Comparison of ENCODE assay signal across 35 cellular contexts in genomic region chr7:10284001-10284400, GRCh38.
DNase-seq lines count a peak whose midpoint lies in the region; FAIRE-seq and TF ChIP-seq lines count a peak whose summit lies in the region.
"Had no signal": no experiment of that assay in that cellular context is flagged by ENCODE, and none has a peak within 500 bp of the region (broad histone marks: within the 10 kb centered on the region; RNA-seq: fewer than 3 reads in every experiment).

No MANE protein-coding gene starts in this region.

- POLR2A ChIA-PET in H1 (lab: Charles Lee; ENCODE audit: partially characterized antibody) = no interaction called here

- TF ChIP-seq CTCF in H1 (IDR thresholded peaks at IDR 0.05; ENCODE audit: control extremely low read depth in 1 of 3, insufficient read depth in 1 of 3, low read depth in 1 of 3, low read length in 3 of 3) = no peak

- H2BK12ac ChIP-seq in H1 (ENCODE audit: low read depth, low read length) (no peak overlapping the region), neuronal stem cell (ENCODE audit: low read length) (no peak overlapping the region)

- H2BK20ac ChIP-seq in H1 (ENCODE audit: low read length) = no peak overlapping the region

- H3K79me1 ChIP-seq in H1 (ENCODE audit: low read depth, low read length) (no peaks in the 10 kb centered on the region), neuronal stem cell (ENCODE audit: low read depth, low read length) (no peaks in the 10 kb centered on the region)

- H3K9me3 ChIP-seq in H1 (ENCODE audit: insufficient read depth in 2 of 2, low read depth in 1 of 2, low read length in 1 of 2) (no peaks in the 10 kb centered on the region), neuron (ENCODE audit: low read length) (no peaks in the 10 kb centered on the region), neuronal stem cell (replicated peaks in 1 of 2; ENCODE audit: control insufficient read depth in 2 of 2, insufficient read depth in 1 of 2, low read depth in 1 of 2, low read length in 2 of 2) (no peaks in the 10 kb centered on the region)
- H3K9me3 ChIP-seq: A549, BE2C, BLaER1, Caco-2 had no signal

- H3K56ac ChIP-seq in H1 (replicated peaks; ENCODE audit: insufficient read length, low read depth, low read length) = no peak overlapping the region

- H3K14ac ChIP-seq in H1 (ENCODE audit: insufficient read length) (no peak overlapping the region), neuronal stem cell (ENCODE audit: low read length) (no peak overlapping the region)

- no peaks in the 10 kb centered on the region for H3K79me2 ChIP-seq in H1 (ENCODE audit: control insufficient read depth in 1 of 2, insufficient read depth in 2 of 2, low read length in 2 of 2)

- H3K36me3 ChIP-seq in H1 (ENCODE audit: control insufficient read depth in 2 of 4, insufficient read depth in 4 of 4, low read length in 3 of 4) (no peaks in the 10 kb centered on the region), neuron (ENCODE audit: insufficient read depth, low read length) (no peaks in the 10 kb centered on the region), neuronal stem cell (replicated peaks in 1 of 2; ENCODE audit: control insufficient read depth in 2 of 2, insufficient read depth in 2 of 2, low read length in 2 of 2) (no peaks in the 10 kb centered on the region)
- H3K36me3 ChIP-seq: BE2C; BLaER1; BLaER1 treated with 17β-estradiol and CSF1 and Interleukin-3, amounts not matched to agents 10 nM and 100 nM had no signal

- H3K4me2 ChIP-seq in H1 (ENCODE audit: insufficient read depth in 1 of 2, low read depth in 2 of 2, low read length in 2 of 2) = no peak overlapping the region
- no peak overlapping the region for H3K4me2 ChIP-seq in neuronal stem cell (ENCODE audit: insufficient read depth, low read length, poor library complexity, severe bottlenecking)
- H3K4me2 ChIP-seq: A549; BLaER1; BLaER1 treated with 17β-estradiol and CSF1 and Interleukin-3, amounts not matched to agents 10 nM and 100 nM had no signal

- H2BK5ac ChIP-seq in H1 (ENCODE audit: low read depth, low read length) (no peak overlapping the region), neuronal stem cell (ENCODE audit: low read length) (no peak overlapping the region)

- H3K4ac ChIP-seq in H1 (replicated peaks; ENCODE audit: insufficient read length, low read depth, low read length) (no peak overlapping the region), neuronal stem cell (ENCODE audit: low read length) (no peak overlapping the region)

- CTCF ChIA-PET in H1 (lab: Charles Lee; ENCODE audit: partially characterized antibody) = no interaction called here

- no peak overlapping the region for H3K18ac ChIP-seq in H1 (ENCODE audit: extremely low read depth, low read length)
- no peak overlapping the region for H3K18ac ChIP-seq in neuronal stem cell (ENCODE audit: low read length)

- H3K4me1 ChIP-seq in H1 (replicated peaks in 1 of 4; ENCODE audit: control insufficient read depth in 3 of 4, insufficient read depth in 4 of 4, low read length in 3 of 4) (no peaks in the 10 kb centered on the region), neuron (ENCODE audit: insufficient read depth, low read length) (peaks cover 3% of the 10 kb centered on the region), neuronal stem cell (ENCODE audit: control insufficient read depth in 2 of 2, insufficient read depth in 1 of 2, low read depth in 1 of 2, low read length in 2 of 2) (peaks cover 0 to 2% of the 10 kb centered on the region in 2 donors)
- H3K4me1 ChIP-seq: A549; BLaER1; BLaER1 treated with 17β-estradiol and CSF1 and Interleukin-3, amounts not matched to agents 10 nM and 100 nM; Caco-2 had no signal

- no peak for DNase-seq in H54 (ENCODE audit: insufficient read length, low spot score)
- no peak for DNase-seq in H1 (ENCODE audit: low read depth in 1 of 2, low spot score in 2 of 2)
- DNase-seq in neuronal stem cell (ENCODE audit: low spot score) = no peak
- no peak for DNase-seq in NCI-H1694 treated with DMSO at 0.1 percent for 48 hours (lab: John Stamatoyannopoulos, UW)
- no peak for DNase-seq in SK-N-DZ (ENCODE audit: low spot score)
- no peak for DNase-seq in erythroblast (lab: John Stamatoyannopoulos, UW)
- DNase-seq in posterior vena cava (ENCODE audit: low spot score) = no peak
- DNase-seq: 8988T; ACHN; AML-193; BE2C; C1 segment of cervical spinal cord; Caco-2; Calu3; CD4-positive, alpha-beta memory T cell; CD4-positive, alpha-beta T cell; CD4-positive, CD25-positive, alpha-beta regulatory T cell; CD8-positive, alpha-beta memory T cell; CD8-positive, alpha-beta T cell; COR-L47; DMS 273 treated with DMSO at 0.1 percent for 48 hours; DMS153; DMS53; DMS79; DMS79 treated with DMSO at 0.1 percent for 48 hours; DND-41; EL had no signal

- H3K23ac ChIP-seq in H1 (ENCODE audit: insufficient read length) (no peak overlapping the region), neuronal stem cell (ENCODE audit: low read depth, low read length, poor library complexity) (no peak overlapping the region)

- H2AK5ac ChIP-seq in H1 (ENCODE audit: low read depth, low read length) (no peak overlapping the region), neuronal stem cell (ENCODE audit: low read depth, low read length) (no peak overlapping the region)

- no peak overlapping the region for H2BK15ac ChIP-seq in H1 (ENCODE audit: low read length)
- H2BK15ac ChIP-seq in neuronal stem cell (ENCODE audit: low read length) = no peak overlapping the region

- H3K23me2 ChIP-seq in H1 (ENCODE audit: low read depth, low read length) = no peaks in the 10 kb centered on the region

- intact Hi-C loops in posterior vena cava (cut with DNase I) = no loop called here

- TF ChIP-seq POLR2A in H54 (IDR thresholded peaks at IDR 0.05; ENCODE audit: low read depth, low read length) = no peak
- TF ChIP-seq POLR2A in H1 (IDR thresholded peaks at IDR 0.05; ENCODE audit: control extremely low read depth in 1 of 2, low read depth in 2 of 2, low read length in 2 of 2) = no peak
- no peak for TF ChIP-seq POLR2A in erythroblast (IDR thresholded peaks at IDR 0.05; ENCODE audit: low read length)

- H2AFZ ChIP-seq in H1 (ENCODE audit: low read length) (peak overlapping the region; percentile 19; the same call in 1 of the 2 replicates), neuron (ENCODE audit: low read depth, low read length) (peak overlapping the region; percentile 47), neuronal stem cell (ENCODE audit: low read length) (peak overlapping the region; percentile 12)

- H3K9ac ChIP-seq in H1 (replicated peaks in 1 of 4; ENCODE audit: extremely low read depth in 1 of 4, low read depth in 3 of 4, low read length in 3 of 4) (no peak overlapping the region), neuronal stem cell (ENCODE audit: low read depth, low read length, poor library complexity) (no peak overlapping the region)
- H3K9ac ChIP-seq: BLaER1; BLaER1 treated with 17β-estradiol and CSF1 and Interleukin-3, amounts not matched to agents 10 nM and 100 nM had no signal

- no peak overlapping the region for H3K4me3 ChIP-seq in H1 (ENCODE audit: extremely low read depth in 1 of 4, insufficient read depth in 2 of 4, low read depth in 3 of 4, low read length in 4 of 4)
- no peak overlapping the region for H3K4me3 ChIP-seq in neuron (ENCODE audit: low read length)
- H3K4me3 ChIP-seq in neuronal stem cell (ENCODE audit: low read length in 2 of 2) = no peak overlapping the region
- H3K4me3 ChIP-seq: A549; BLaER1; BLaER1 treated with 17β-estradiol and CSF1 and Interleukin-3, amounts not matched to agents 10 nM and 100 nM had no signal

- no peak for TF ChIP-seq EP300 in H1 (IDR thresholded peaks at IDR 0.05; ENCODE audit: borderline replicate concordance in 1 of 2, low read depth in 2 of 2, low read length in 2 of 2)

- no peak for TF ChIP-seq RAD21 in H1 (IDR thresholded peaks at IDR 0.05 in 1 of 2, conservative IDR thresholded peaks at IDR 0.05 in 1 of 2; ENCODE audit: low read depth in 2 of 2, low read length in 2 of 2)

- no peak overlapping the region for H4K8ac ChIP-seq in H1 (ENCODE audit: extremely low read depth, insufficient read depth, low read length)
- H4K8ac ChIP-seq in neuronal stem cell (ENCODE audit: low read depth, low read length) = no peak overlapping the region

- H4K91ac ChIP-seq in H1 (replicated peaks; ENCODE audit: insufficient read length, low read length) (no peak overlapping the region), neuronal stem cell (ENCODE audit: low read depth, low read length, poor library complexity) (no peak overlapping the region)

- no peak overlapping the region for H4K5ac ChIP-seq in H1 (ENCODE audit: insufficient read length, low read depth, low read length)

- H3K27ac ChIP-seq in H1 (ENCODE audit: low read depth, low read length) = no peak overlapping the region
- H3K27ac ChIP-seq in neuronal stem cell (replicated peaks; ENCODE audit: low read length) = no peak overlapping the region
- H3K27ac ChIP-seq: 22Rv1; A549; BLaER1; BLaER1 treated with 17β-estradiol and CSF1 and Interleukin-3, amounts not matched to agents 10 nM and 100 nM; C4-2B had no signal

- WGBS in H1 (ENCODE audit: extremely low coverage in 1 of 2, insufficient coverage in 1 of 2, insufficient read length in 1 of 2, insufficient replicate concordance in 2 of 2, low coverage in 1 of 2, low lambda C conversion rate in 2 of 2, missing lambda C conversion rate in 1 of 2), 2 experiments = 95% methylated on average over 1 of the region's 1 CpG; no CpG with 5 or more reads in 1 of the 2 experiments
- WGBS in neuronal stem cell (ENCODE audit: extremely low coverage in 2 of 2, insufficient read length in 2 of 2, insufficient replicate concordance in 1 of 2), 2 donors = no CpG with 5 or more reads among the region's 1 CpG

- H2BK120ac ChIP-seq in H1 (replicated peaks; ENCODE audit: low read depth, low read length) (no peak overlapping the region), neuronal stem cell (ENCODE audit: low read depth, low read length) (no peak overlapping the region)

- peak; percentile 41 for FAIRE-seq in H54 (lab: Jason Lieb, UNC)
- FAIRE-seq in H1 (lab: Jason Lieb, UNC) = no peak
- FAIRE-seq: A204.1, A549, D721Med had no signal

- H3K27me3 ChIP-seq in H1 (replicated peaks in 1 of 4; ENCODE audit: control insufficient read depth in 3 of 4, extremely low read depth in 1 of 4, insufficient read depth in 3 of 4, low read length in 3 of 4) (no peaks in the 10 kb centered on the region), neuron (ENCODE audit: insufficient read depth, low read length) (no peaks in the 10 kb centered on the region), neuronal stem cell (ENCODE audit: control insufficient read depth in 3 of 3, insufficient read depth in 3 of 3, low read depth in 1 of 3, low read length in 3 of 3) (no peaks in the 10 kb centered on the region)
- H3K27me3 ChIP-seq: BE2C; BLaER1; BLaER1 treated with 17β-estradiol and CSF1 and Interleukin-3, amounts not matched to agents 10 nM and 100 nM had no signal

- no peaks in the 10 kb centered on the region for H4K20me1 ChIP-seq in H1 (replicated peaks in 1 of 2; ENCODE audit: control insufficient read depth in 1 of 2, insufficient read depth in 2 of 2, low read length in 2 of 2)
- H4K20me1 ChIP-seq: BLaER1; BLaER1 treated with 17β-estradiol and CSF1 and Interleukin-3, amounts not matched to agents 10 nM and 100 nM had no signal

TF ChIP-seq in H1, 55 proteins besides CTCF, POLR2A, EP300 and RAD21 (continues in another document):
- TF ChIP-seq ZNF274 (IDR thresholded peaks at IDR 0.05; ENCODE audit: borderline replicate concordance, extremely low read depth, low read length) = no peak
- no peak for TF ChIP-seq NANOG (IDR thresholded peaks at IDR 0.05; ENCODE audit: insufficient read depth, low read depth, low read length, poor library complexity, severe bottlenecking)
- no peak for TF ChIP-seq SP4 (IDR thresholded peaks at IDR 0.05; ENCODE audit: low read length)
